Comparison of ENCODE assay signal across 21 cellular contexts in the genomic region with DNA sequence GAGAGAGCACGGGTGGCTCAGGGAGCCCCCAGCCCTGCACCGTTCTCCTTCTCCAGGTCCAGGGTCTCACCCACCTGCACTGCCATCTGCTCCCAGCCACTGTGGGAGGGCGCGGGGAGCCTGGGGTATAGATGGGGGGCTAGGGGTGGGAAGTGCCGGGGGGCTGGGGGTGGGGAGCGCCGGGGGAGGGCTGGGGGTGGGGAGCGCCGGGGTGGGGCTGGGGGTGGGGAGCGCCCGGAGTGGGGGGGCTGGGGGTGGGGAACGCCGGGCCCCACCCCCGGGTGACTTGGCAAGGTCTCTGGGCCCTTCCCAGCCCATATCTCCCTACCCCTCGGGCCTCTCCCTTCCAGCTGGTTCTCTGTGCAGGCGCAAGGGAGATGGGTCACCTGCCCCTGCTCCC. TPM values are rescaled to one million over a fixed set of nuclear protein-coding genes. Genes with fewer than 3 reads are reported as not detected.
DNase-seq lines count a peak whose midpoint lies in the region; ATAC-seq, FAIRE-seq and TF ChIP-seq lines count a peak whose summit lies in the region.
"Had no signal": no experiment of that assay in that cellular context is flagged by ENCODE, and none has a peak within 500 bp of the region (broad histone marks: within the 10 kb centered on the region; RNA-seq: fewer than 3 reads in every experiment).

A gene with protein sequence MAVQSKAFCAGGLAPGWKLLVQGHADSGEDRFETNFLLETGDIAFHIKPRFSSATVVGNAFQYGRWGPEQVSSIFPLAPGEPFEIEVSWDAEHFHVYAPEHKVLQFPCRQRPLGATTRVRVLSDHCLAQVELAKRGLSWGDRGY (minus strand): TSS at position 101 of the 400 bp plus-strand sequence. CDS start 15 bp downstream, at position 86.

- no peaks in the 10 kb centered on the region for H3K79me2 ChIP-seq in HepG2 (ENCODE audit: insufficient read depth, low read length)

- no peak for TF ChIP-seq POLR2A in HepG2 (IDR thresholded peaks at IDR 0.05; ENCODE audit: insufficient read depth in 1 of 2, low read depth in 2 of 2, low read length in 2 of 2)
- TF ChIP-seq POLR2A in right lobe of liver (IDR thresholded peaks at IDR 0.05) = no peak

- no peak within 1 kb of the TSS for H3K9ac ChIP-seq in HepG2 (ENCODE audit: insufficient read depth, low read depth, low read length)

- H3K36me3 ChIP-seq in HepG2 (replicated peaks in 1 of 2; ENCODE audit: control insufficient read depth in 1 of 2, insufficient read depth in 2 of 2, low read length in 2 of 2) (no peaks in the 10 kb centered on the region), right lobe of liver (no peaks in the 10 kb centered on the region)

- in situ Hi-C loops in HepG2 (cut with HindIII; ENCODE audit: extremely low pct_ligation_motif_present, low pct_unique_long_range_greater_than_20kb) = no loop called here

- FAIRE-seq in HepG2 (lab: Jason Lieb, UNC) = no peak
- FAIRE-seq: D721Med had no signal

- H3K4me3 ChIP-seq in HepG2 (replicated peaks in 1 of 3; ENCODE audit: insufficient read depth in 1 of 3, low read depth in 2 of 3, low read length in 3 of 3) (peak within 1 kb of the TSS in 1 of 3 experiments; percentile 62; a peak in 1 of 6 replicates), right lobe of liver (no peak within 1 kb of the TSS)

- CTCF ChIA-PET in HepG2 (lab: Yijun Ruan, JAX; ENCODE audit: low intra/inter-chr PET ratio, low total read pairs) = no interaction called here

- H4K20me1 ChIP-seq in HepG2 (ENCODE audit: insufficient read depth, low read length) = no peaks in the 10 kb centered on the region

- no peaks in the 10 kb centered on the region for H3K9me3 ChIP-seq in HepG2 (ENCODE audit: low read length)
- H3K9me3 ChIP-seq in right lobe of liver = no peaks in the 10 kb centered on the region

- no peak for TF ChIP-seq RAD21 in HepG2 (CRISPR knock-in tag; IDR thresholded peaks at IDR 0.05)

- no peak for TF ChIP-seq EP300 in HepG2 (IDR thresholded peaks at IDR 0.05; ENCODE audit: low read depth in 2 of 2, low read length in 2 of 2)
- no peak for TF ChIP-seq EP300 in HepG2 (CRISPR knock-in tag; IDR thresholded peaks at IDR 0.05; ENCODE audit: borderline replicate concordance)

- H3K27me3 Mint-ChIP-seq in stimulated activated memory B cell treated with anti-CD40 and anti-IgM and Interleukin-4, amounts not matched to agents 10 μg/mL and 1 μg/mL and 100 μg/mL, for 72 hours = peaks cover 10% of the 10 kb centered on the region

- 13% methylated on average over 1 of the region's 16 CpGs for WGBS in HepG2 (ENCODE audit: low lambda C conversion rate)
- no CpG with 5 or more reads among the region's 16 CpGs for WGBS in right lobe of liver (ENCODE audit: insufficient coverage, low coverage, low lambda C conversion rate, missing lambda C conversion rate)

- H3K27ac ChIP-seq in HepG2 (ENCODE audit: extremely low read length, insufficient read depth, low read length) = no peak within 1 kb of the TSS
- no peak within 1 kb of the TSS for H3K27ac ChIP-seq in right lobe of liver

- H3K27me3 ChIP-seq in HepG2 (ENCODE audit: control insufficient read depth in 1 of 2, insufficient read depth in 2 of 2, low read length in 2 of 2) (peaks cover 16 to 62% of the 10 kb centered on the region in 2 experiments), right lobe of liver (no peaks in the 10 kb centered on the region)

- POLR2A ChIA-PET in HepG2 (lab: Yijun Ruan, JAX) = no interaction called here

- H3K36me3 Mint-ChIP-seq in stimulated activated memory B cell treated with anti-CD40 and anti-IgM and Interleukin-4, amounts not matched to agents 10 μg/mL and 1 μg/mL and 100 μg/mL, for 72 hours = no peaks in the 10 kb centered on the region
- H3K36me3 Mint-ChIP-seq: CD14-positive monocyte had no signal

- peak within 1 kb of the TSS; percentile 33 for H3K27ac Mint-ChIP-seq in stimulated activated memory B cell treated with anti-CD40 and anti-IgM and Interleukin-4, amounts not matched to agents 10 μg/mL and 1 μg/mL and 100 μg/mL, for 72 hours

- H3K9me3 Mint-ChIP-seq in stimulated activated memory B cell treated with anti-CD40 and anti-IgM and Interleukin-4, amounts not matched to agents 10 μg/mL and 1 μg/mL and 100 μg/mL, for 72 hours = no peaks in the 10 kb centered on the region

- ATAC-seq in HepG2 (no peak), right lobe of liver (no peak), HG03139 (IDR thresholded peaks at IDR 0.05; ENCODE audit: unreplicated experiment) (no peak)
- peak; percentile 18 for ATAC-seq in stimulated activated memory B cell treated with anti-CD40 and anti-IgM and Interleukin-4, amounts not matched to agents 10 μg/mL and 1 μg/mL and 100 μg/mL, for 72 hours

- DNase-seq in HepG2 (ENCODE audit: low spot score) (no peak), right lobe of liver (no peak), NCI-H2171 (lab: John Stamatoyannopoulos, UW) (peak; percentile 10), islet precursor cell (peak; percentile 40), NCI-H345 treated with DMSO at 0.1 percent for 48 hours (lab: John Stamatoyannopoulos, UW; ENCODE audit: unreplicated experiment) (no peak), activated gamma-delta T cell (lab: John Stamatoyannopoulos, UW) (no peak)
- DNase-seq: DMS53, GDM1, GOT3, NCI-H1092 treated with DMSO at 0.1 percent for 48 hours, NCI-H146, NCI-H2029, NCI-H446, NCI-H526 treated with DMSO at 0.1 percent for 48 hours, Right ventricle myocardium superior had no signal

- no peak within 1 kb of the TSS for H3K4me3 Mint-ChIP-seq in stimulated activated memory B cell treated with anti-CD40 and anti-IgM and Interleukin-4, amounts not matched to agents 10 μg/mL and 1 μg/mL and 100 μg/mL, for 72 hours

- peak within 1 kb of the TSS; percentile 72 for H3K4me2 ChIP-seq in HepG2 (ENCODE audit: low read depth, low read length)

- BruUV-seq in HepG2 (replicated peaks; lab: Mats Ljungman, UMichigan) = no TSS peak

- TF ChIP-seq CTCF in HepG2 (CRISPR knock-in tag; IDR thresholded peaks at IDR 0.05) (no peak), right lobe of liver (IDR thresholded peaks at IDR 0.05) (no peak)

- H3K4me1 ChIP-seq in HepG2 (ENCODE audit: insufficient read depth, low read length) (peaks cover 43% of the 10 kb centered on the region), right lobe of liver (peaks cover 0 to 15% (median 3%) of the 10 kb centered on the region in 4 donors)

- peaks cover 17% of the 10 kb centered on the region for H3K4me1 Mint-ChIP-seq in stimulated activated memory B cell treated with anti-CD40 and anti-IgM and Interleukin-4, amounts not matched to agents 10 μg/mL and 1 μg/mL and 100 μg/mL, for 72 hours

- no peak within 1 kb of the TSS for H2AFZ ChIP-seq in HepG2 (ENCODE audit: low read length)

- intact Hi-C loops in HepG2 (cut with micrococcal nuclease; ENCODE audit: unreplicated experiment) = loop anchor here (5.0 to 10.0 kb wide), 2 partner anchors 46 to 89 kb away; no protein-coding TSS in a partner anchor
- intact Hi-C loops in right lobe of liver (cut with DNase I) = loop anchor here (10.0 kb wide), 1 partner anchor 209 kb away; a partner anchor contains a TSS

TF ChIP-seq in HepG2, 621 proteins besides CTCF, POLR2A, EP300 and RAD21 (continues in another document):
- no peak for TF ChIP-seq SMARCC2 (IDR thresholded peaks at IDR 0.05)
- TF ChIP-seq, protein P1, sequence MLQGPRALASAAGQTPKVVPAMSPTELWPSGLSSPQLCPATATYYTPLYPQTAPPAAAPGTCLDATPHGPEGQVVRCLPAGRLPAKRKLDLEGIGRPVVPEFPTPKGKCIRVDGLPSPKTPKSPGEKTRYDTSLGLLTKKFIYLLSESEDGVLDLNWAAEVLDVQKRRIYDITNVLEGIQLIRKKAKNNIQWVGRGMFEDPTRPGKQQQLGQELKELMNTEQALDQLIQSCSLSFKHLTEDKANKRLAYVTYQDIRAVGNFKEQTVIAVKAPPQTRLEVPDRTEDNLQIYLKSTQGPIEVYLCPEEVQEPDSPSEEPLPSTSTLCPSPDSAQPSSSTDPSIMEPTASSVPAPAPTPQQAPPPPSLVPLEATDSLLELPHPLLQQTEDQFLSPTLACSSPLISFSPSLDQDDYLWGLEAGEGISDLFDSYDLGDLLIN (CRISPR knock-in tag; IDR thresholded peaks at IDR 0.05; ENCODE audit: borderline replicate concordance) = no peak
- no peak for TF ChIP-seq NFKBIZ (CRISPR knock-in tag; IDR thresholded peaks at IDR 0.05)
- no peak for TF ChIP-seq GTF3A (CRISPR knock-in tag; conservative IDR thresholded peaks at IDR 0.05)
- TF ChIP-seq, protein P2, sequence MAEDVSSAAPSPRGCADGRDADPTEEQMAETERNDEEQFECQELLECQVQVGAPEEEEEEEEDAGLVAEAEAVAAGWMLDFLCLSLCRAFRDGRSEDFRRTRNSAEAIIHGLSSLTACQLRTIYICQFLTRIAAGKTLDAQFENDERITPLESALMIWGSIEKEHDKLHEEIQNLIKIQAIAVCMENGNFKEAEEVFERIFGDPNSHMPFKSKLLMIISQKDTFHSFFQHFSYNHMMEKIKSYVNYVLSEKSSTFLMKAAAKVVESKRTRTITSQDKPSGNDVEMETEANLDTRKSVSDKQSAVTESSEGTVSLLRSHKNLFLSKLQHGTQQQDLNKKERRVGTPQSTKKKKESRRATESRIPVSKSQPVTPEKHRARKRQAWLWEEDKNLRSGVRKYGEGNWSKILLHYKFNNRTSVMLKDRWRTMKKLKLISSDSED (CRISPR knock-in tag; IDR thresholded peaks at IDR 0.05) = no peak

RNA-seq across cellular contexts. Expression of the gene that starts here (rescaled TPM):
- total RNA-seq in HepG2 (2016; rRNA removed; fragmentation: Illumina TruSeq; extraction: Trizol) = not detected in 2 replicates
- total RNA-seq in HepG2 (2016; cell fraction: cytosol; rRNA removed; fragmentation: Illumina TruSeq; extraction: Trizol; ENCODE audit: low read depth) = not detected in 2 replicates
- not detected in 2 replicates for total RNA-seq in HepG2 (2016; cell fraction: insoluble cytoplasmic fraction; rRNA removed; fragmentation: Illumina TruSeq; extraction: Trizol)
- total RNA-seq in HepG2 (2016; cell fraction: membrane; rRNA removed; fragmentation: Illumina TruSeq; extraction: Trizol) = not detected in 2 replicates
- not detected in 2 replicates for total RNA-seq in HepG2 (2016; cell fraction: nucleus; rRNA removed; fragmentation: Illumina TruSeq; extraction: Trizol)
- polyA plus RNA-seq in HepG2 (2011; rRNA removed) = not detected in 2 replicates
- not detected in 2 replicates for polyA plus RNA-seq in HepG2 (2011; cell fraction: cytosol; rRNA removed)
- not detected in 2 replicates for polyA plus RNA-seq in HepG2 (2011; cell fraction: nucleus; rRNA removed)
- not detected in 2 replicates for polyA plus RNA-seq in HepG2 (2012)
- polyA plus RNA-seq in HepG2 (2016; cell fraction: cytosol; fragmentation: Illumina TruSeq; extraction: Trizol; ENCODE audit: low read depth) = not detected in 2 replicates
- not detected in 2 replicates for polyA plus RNA-seq in HepG2 (2016; cell fraction: insoluble cytoplasmic fraction; fragmentation: Illumina TruSeq; extraction: Trizol; ENCODE audit: low read depth)
- polyA plus RNA-seq in HepG2 (2016; cell fraction: membrane; fragmentation: Illumina TruSeq; extraction: Trizol; ENCODE audit: low read depth) = not detected in 2 replicates
- not detected in 2 replicates for polyA plus RNA-seq in HepG2 (2016; cell fraction: nucleus; fragmentation: Illumina TruSeq; extraction: Trizol; ENCODE audit: insufficient read depth, low read depth)
- not detected in 2 replicates for polyA minus RNA-seq in HepG2 (2011; rRNA and poly(A)+ RNA removed; ENCODE audit: low replicate concordance)
- polyA minus RNA-seq in HepG2 (2011; cell fraction: cytosol; rRNA and poly(A)+ RNA removed) = not detected in 2 replicates
- polyA minus RNA-seq in HepG2 (2011; cell fraction: nucleus; rRNA and poly(A)+ RNA removed) = not detected in 2 replicates
- not detected for total RNA-seq in right lobe of liver
- total RNA-seq: LHCN-M2, Right ventricle myocardium superior, SK-MEL-5 had no signal
- polyA plus RNA-seq: CD14-positive monocyte had no signal

Comparison
In these comparisons a context has a peak if more than half of its experiments do, and no peak if none do; other contexts are left out.
1. DNase-seq: peak in NCI-H2171 (single experiment) and islet precursor cell (single experiment); none in HepG2 (single experiment), right lobe of liver (0 of 3), NCI-H345 treated with DMSO at 0.1 percent for 48 hours (single experiment) and activated gamma-delta T cell (single experiment).